Comparison of ENCODE assay signal across 19 cellular contexts in the genomic region with DNA sequence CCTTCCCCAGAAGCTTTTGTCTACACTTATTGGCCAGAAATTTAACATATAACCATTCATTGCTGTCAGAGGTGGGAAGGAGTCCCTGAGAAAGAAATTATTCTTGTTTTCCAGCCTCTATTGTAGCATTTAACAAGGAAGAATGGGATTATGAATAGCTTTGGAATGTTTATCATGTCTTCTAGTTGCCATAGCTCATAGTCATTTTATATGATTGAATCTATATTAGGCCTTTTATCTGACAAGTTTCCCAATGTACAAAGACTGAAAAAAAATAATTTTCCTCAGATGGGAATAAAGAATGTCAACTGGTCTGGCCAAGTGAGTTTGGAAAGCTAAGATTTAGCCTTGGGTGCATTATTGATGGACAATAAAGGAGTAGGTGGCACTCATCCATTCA. TPM values are rescaled to one million over a fixed set of nuclear protein-coding genes. Genes with fewer than 3 reads are reported as not detected.
A peak's percentile ranks its signal among the peaks of the same experiment; 100 is the strongest.
DNase-seq lines count a peak whose midpoint lies in the region; ATAC-seq and TF ChIP-seq lines count a peak whose summit lies in the region.
"Had no signal": no experiment of that assay in that cellular context is flagged by ENCODE, and none has a peak within 500 bp of the region (broad histone marks: within the 10 kb centered on the region; RNA-seq: fewer than 3 reads in every experiment).

No MANE protein-coding gene starts in this region.

- TF ChIP-seq CTCF in DND-41 (IDR thresholded peaks at IDR 0.05; ENCODE audit: borderline replicate concordance, extremely low read depth, low read length, poor library complexity, severe bottlenecking) (no peak), natural killer cell (IDR thresholded peaks at IDR 0.05) (no peak)

- H3K9me3 Mint-ChIP-seq in IgD-negative memory B cell (no peaks in the 10 kb centered on the region), natural killer cell (peaks cover 3 to 4% of the 10 kb centered on the region in 2 donors)
- no peaks in the 10 kb centered on the region for H3K9me3 Mint-ChIP-seq in activated T-helper 2 cell treated with anti-CD3 and anti-CD28 coated beads, Interferon-gamma antibody, Interleukin-2, Interleukin-4, amounts not matched to agents 10 μg/mL and 5 μg/mL and 100 μg/mL, durations not matched to agents 14 hours and 24 hours and 36 hours

- peaks cover 49% of the 10 kb centered on the region for H3K4me1 ChIP-seq in DND-41 (ENCODE audit: insufficient read depth, low read length)
- H3K4me1 ChIP-seq: vagina had no signal

- H2AFZ ChIP-seq in DND-41 (ENCODE audit: low read depth, low read length): no peak overlapping the region
- H2AFZ ChIP-seq: hepatocyte, PC-9 had no signal

- H3K27me3 ChIP-seq in DND-41 (ENCODE audit: insufficient read depth, low read length, poor library complexity): no peaks in the 10 kb centered on the region
- H3K27me3 ChIP-seq: hepatocyte, vagina had no signal

- H3K36me3 ChIP-seq in DND-41 (ENCODE audit: insufficient read depth, low read length): no peaks in the 10 kb centered on the region
- H3K36me3 ChIP-seq: vagina had no signal

- H3K4me2 ChIP-seq in DND-41 (ENCODE audit: insufficient read depth, low read length): no peak overlapping the region
- H3K4me2 ChIP-seq: hepatocyte, PC-9 had no signal

- 0 out of 2 replicates have a peak overlapping the region, but pooled peaks have one; percentile 6 for H3K27ac ChIP-seq in DND-41 (ENCODE audit: low read length)
- H3K27ac ChIP-seq: epithelial cell of prostate, hepatocyte, PC-9, vagina had no signal

- peaks cover 8% of the 10 kb centered on the region for H3K36me3 Mint-ChIP-seq in IgD-negative memory B cell
- peaks cover 78% of the 10 kb centered on the region for H3K36me3 Mint-ChIP-seq in activated T-helper 2 cell treated with anti-CD3 and anti-CD28 coated beads, Interferon-gamma antibody, Interleukin-2, Interleukin-4, amounts not matched to agents 10 μg/mL and 5 μg/mL and 100 μg/mL, durations not matched to agents 14 hours and 24 hours and 36 hours (ENCODE audit: low read depth)
- H3K36me3 Mint-ChIP-seq in natural killer cell: peaks cover 33% of the 10 kb centered on the region

- H3K9me3 ChIP-seq in DND-41 (ENCODE audit: insufficient read depth, low read length, severe bottlenecking): no peaks in the 10 kb centered on the region
- H3K9me3 ChIP-seq: vagina had no signal

- H3K27me3 Mint-ChIP-seq in IgD-negative memory B cell (no peaks in the 10 kb centered on the region), natural killer cell (ENCODE audit: low read depth in 2 of 2) (no peaks in the 10 kb centered on the region)
- no peaks in the 10 kb centered on the region for H3K27me3 Mint-ChIP-seq in activated T-helper 2 cell treated with anti-CD3 and anti-CD28 coated beads, Interferon-gamma antibody, Interleukin-2, Interleukin-4, amounts not matched to agents 10 μg/mL and 5 μg/mL and 100 μg/mL, durations not matched to agents 14 hours and 24 hours and 36 hours (ENCODE audit: low read depth)

- ATAC-seq in DND-41 (ENCODE audit: insufficient read depth, low read depth) (no peak), natural killer cell (no peak), GM21515 (IDR thresholded peaks at IDR 0.05; ENCODE audit: unreplicated experiment) (no peak)
- ATAC-seq: left colon had no signal

- H3K79me2 ChIP-seq in DND-41 (ENCODE audit: insufficient read depth, low read length): peaks cover 43% of the 10 kb centered on the region
- H3K79me2 ChIP-seq: hepatocyte had no signal

- no peaks in the 10 kb centered on the region for H4K20me1 ChIP-seq in DND-41 (ENCODE audit: insufficient read depth, low read length)

- H3K4me1 Mint-ChIP-seq in IgD-negative memory B cell (peaks cover 59 to 81% (median 69%) of the 10 kb centered on the region in 3 donors), natural killer cell (peaks cover 83 to 84% of the 10 kb centered on the region in 2 donors)
- H3K4me1 Mint-ChIP-seq in activated T-helper 2 cell treated with anti-CD3 and anti-CD28 coated beads, Interferon-gamma antibody, Interleukin-2, Interleukin-4, amounts not matched to agents 10 μg/mL and 5 μg/mL and 100 μg/mL, durations not matched to agents 14 hours and 24 hours and 36 hours (ENCODE audit: low read depth): peaks cover 79% of the 10 kb centered on the region

- intact Hi-C loops in activated T-helper 2 cell treated with anti-CD3 and anti-CD28 coated beads, Interferon-gamma antibody, Interleukin-2, Interleukin-4, amounts not matched to agents 10 μg/mL and 5 μg/mL and 100 μg/mL, durations not matched to agents 14 hours and 24 hours and 36 hours (cut with micrococcal nuclease): loop anchor here (5.0 kb wide), 1 partner anchor 265 kb away; no protein-coding TSS in a partner anchor
- intact Hi-C loops in natural killer cell (cut with micrococcal nuclease): loop anchor here (5.0 to 10.0 kb wide), 2 partner anchors 145 to 268 kb away; no protein-coding TSS in a partner anchor

- H3K4me3 ChIP-seq in DND-41 (ENCODE audit: low read depth in 1 of 2, low read length in 2 of 2): no peak overlapping the region
- H3K4me3 ChIP-seq: hepatocyte, PC-9, vagina had no signal

- DNase-seq in DND-41 (no peak), natural killer cell (no peak), OCI-M1 (lab: John Stamatoyannopoulos, UW) (no peak)
- DNase-seq in activated T-helper 2 cell treated with anti-CD3 and anti-CD28 coated beads, Interferon-gamma antibody, Interleukin-2, Interleukin-4, amounts not matched to agents 10 μg/mL and 5 μg/mL and 100 μg/mL, durations not matched to agents 14 hours and 24 hours and 36 hours (ENCODE audit: low spot score): no peak
- no peak for DNase-seq in stimulated activated CD4-positive, alpha-beta T cell treated with anti-CD3 and anti-CD28 coated beads, Interleukin-4, amount 100 ng/mL, for 1 hour
- DNase-seq: activated CD4-positive, alpha-beta T cell treated with anti-CD3 and anti-CD28 coated beads, Interleukin-2, amount 50 U/mL, for 48 hours; GF-D8; left colon; NCI-H1436 treated with DMSO at 0.1 percent for 48 hours; PC-9; stimulated activated CD4-positive, alpha-beta T cell treated with anti-CD3 and anti-CD28 coated beads, Interleukin-1b, Interleukin-23, amount 100 ng/mL, for 48 hours had no signal

- H3K9ac ChIP-seq in DND-41 (ENCODE audit: low read depth, low read length): no peak overlapping the region

- peak overlapping the region in 2 of 3 donors; percentile 55 to 89 for H3K27ac Mint-ChIP-seq in IgD-negative memory B cell
- peak overlapping the region; percentile 83 for H3K27ac Mint-ChIP-seq in activated T-helper 2 cell treated with anti-CD3 and anti-CD28 coated beads, Interferon-gamma antibody, Interleukin-2, Interleukin-4, amounts not matched to agents 10 μg/mL and 5 μg/mL and 100 μg/mL, durations not matched to agents 14 hours and 24 hours and 36 hours
- peak overlapping the region; percentile 88 to 90 for H3K27ac Mint-ChIP-seq in natural killer cell

- H3K4me3 Mint-ChIP-seq in IgD-negative memory B cell (peak overlapping the region in 1 of 4 donors; percentile 1), natural killer cell (peak overlapping the region; percentile 70)
- H3K4me3 Mint-ChIP-seq in activated T-helper 2 cell treated with anti-CD3 and anti-CD28 coated beads, Interferon-gamma antibody, Interleukin-2, Interleukin-4, amounts not matched to agents 10 μg/mL and 5 μg/mL and 100 μg/mL, durations not matched to agents 14 hours and 24 hours and 36 hours (ENCODE audit: low read depth): no peak overlapping the region

RNA-seq across cellular contexts. Expression of gene PTPRC, which starts 28.3 kb away (rescaled TPM):
- 744 TPM for polyA plus RNA-seq in IgD-negative memory B cell
- 321 and 333 TPM in 2 replicates for total RNA-seq in activated T-helper 2 cell treated with anti-CD3 and anti-CD28 coated beads, Interferon-gamma antibody, Interleukin-2, Interleukin-4, amounts not matched to agents 10 μg/mL and 5 μg/mL and 100 μg/mL, durations not matched to agents 14 hours and 24 hours and 36 hours
- 1,000 to 10,000 TPM; 1,142 to 1,334 (median 1,200) TPM for total RNA-seq in natural killer cell
- total RNA-seq: chondrocyte, NCI-H460, pulmonary artery endothelial cell had no signal
- polyA plus RNA-seq: hepatocyte had no signal
